Comparison of ENCODE assay signal across 10 cellular contexts in the genomic region with DNA sequence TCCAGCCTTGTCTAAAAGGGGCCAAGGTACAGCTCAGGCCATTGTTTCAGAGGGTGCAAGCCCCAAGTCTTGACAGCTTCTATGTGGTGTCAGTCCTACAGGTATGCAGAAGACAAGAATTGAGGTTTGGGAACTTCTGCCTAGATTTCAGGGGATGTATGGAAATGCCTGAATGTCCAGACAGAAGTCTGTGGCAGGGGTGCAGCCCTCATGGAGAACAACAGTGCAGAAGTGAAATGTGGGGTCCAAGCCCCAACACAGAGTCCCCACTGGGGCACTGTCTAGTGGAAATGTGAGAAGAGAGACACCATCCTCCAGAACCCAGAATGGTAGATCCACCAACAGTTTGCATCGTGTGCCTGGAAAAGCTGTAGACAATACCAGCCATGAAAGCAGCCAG.
"Had no signal": no experiment of that assay in that cellular context is flagged by ENCODE, and none has a peak within 500 bp of the region (broad histone marks: within the 10 kb centered on the region; RNA-seq: fewer than 3 reads in every experiment).

No MANE protein-coding gene starts in this region.

- H3K4me3 ChIP-seq: GM23338 had no signal

- H3K27ac ChIP-seq: KMS-11 had no signal

- H3K4me1 Mint-ChIP-seq: GM23338, H9 had no signal

- DNase-seq: H9, HCEC 1CT, HFFc6, IMR-90, KBM-7 had no signal

- H2AFZ ChIP-seq: GM23338 had no signal

- H3K4me2 ChIP-seq: GM23338, KMS-11 had no signal

- ATAC-seq: GM23338 had no signal

- FAIRE-seq: H1, H54, HTR-8/SVneo had no signal

- H3K27ac Mint-ChIP-seq: GM23338, H9, HFFc6 had no signal

- H3K4me3 Mint-ChIP-seq: GM23338, H9, HFFc6 had no signal

- H3K9ac ChIP-seq: KMS-11 had no signal
